In the genomic region with DNA sequence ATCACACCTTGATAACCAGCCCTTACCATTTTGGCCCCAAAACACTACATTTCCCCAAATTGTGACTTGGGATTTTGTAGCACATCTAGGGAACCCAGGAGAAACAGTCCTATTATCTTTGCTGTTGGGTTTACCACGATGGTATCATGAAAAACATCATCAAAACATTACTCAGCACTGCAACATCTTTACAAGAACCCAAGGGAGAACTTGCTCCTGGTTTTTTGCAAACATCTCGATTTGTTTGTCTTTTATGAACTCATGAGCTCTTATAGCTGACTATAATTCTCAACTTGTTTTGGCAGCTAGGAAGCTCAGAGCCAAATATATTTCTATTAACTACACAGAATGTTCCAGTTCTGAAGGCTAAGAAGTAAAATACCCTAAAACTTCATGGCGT, we compare ENCODE assay signal across 20 cellular contexts.
"Had no signal": no experiment of that assay in that cellular context is flagged by ENCODE, and none has a peak within 500 bp of the region (broad histone marks: within the 10 kb centered on the region; RNA-seq: fewer than 3 reads in every experiment).

No MANE protein-coding gene starts in this region.

- H3K27me3 ChIP-seq: right atrium auricular region, right lobe of liver, testis, thyroid gland, upper lobe of right lung had no signal

- H2AFZ ChIP-seq: parathyroid adenoma had no signal

- DNase-seq: islet precursor cell; left ventricle myocardium inferior; naive thymus-derived CD8-positive, alpha-beta T cell; nucleus accumbens; right lobe of liver; stimulated activated CD4-positive, alpha-beta T cell treated with anti-CD3 and anti-CD28 coated beads, Interleukin-12 subunit alpha, Interleukin-12 subunit beta, amount 100 ng/mL, for 4 hours; stimulated activated CD4-positive, alpha-beta T cell treated with anti-CD3 and anti-CD28 coated beads, Interleukin-15, amount 100 ng/mL, for 24 hours; stimulated activated CD4-positive, alpha-beta T cell treated with anti-CD3 and anti-CD28 coated beads, Interleukin-2, amount 100 ng/mL, for 24 hours; stimulated activated CD4-positive, alpha-beta T cell treated with anti-CD3 and anti-CD28 coated beads, Interleukin-4, amount 100 ng/mL, for 1 hour; stimulated activated naive B cell treated with anti-CD40 and anti-IgM and Interleukin-4, amounts not matched to agents 10 μg/mL and 1 μg/mL and 100 μg/mL, for 72 hours; stimulated activated naive CD8-positive, alpha-beta T cell treated with anti-CD3 and anti-CD28 coated beads, Interleukin-15, Interleukin-2, amounts not matched to agents 100 U/mL and 50 U/mL, for 24 hours; stomach; testis; thyroid gland; transverse colon; upper lobe of right lung had no signal

- H3K4me3 ChIP-seq: left ventricle myocardium inferior, lung, right atrium auricular region, right lobe of liver, skin epidermis, stomach, testis, thyroid gland, transverse colon, upper lobe of right lung had no signal

- H3K79me2 ChIP-seq: parathyroid adenoma had no signal

- H3K9me3 ChIP-seq: right atrium auricular region, right lobe of liver, testis, thyroid gland, transverse colon, upper lobe of right lung had no signal

- H3K27ac ChIP-seq: left ventricle myocardium inferior, parathyroid adenoma, right atrium auricular region, right lobe of liver, skin epidermis, stomach, testis, thyroid gland, transverse colon, upper lobe of right lung had no signal

- H3K36me3 ChIP-seq: left ventricle myocardium inferior, right atrium auricular region, right lobe of liver, stomach, thyroid gland, transverse colon, upper lobe of right lung had no signal

- ATAC-seq: naive thymus-derived CD8-positive, alpha-beta T cell; right lobe of liver; stimulated activated naive B cell treated with anti-CD40 and anti-IgM and Interleukin-4, amounts not matched to agents 10 μg/mL and 1 μg/mL and 100 μg/mL, for 72 hours; stimulated activated naive CD8-positive, alpha-beta T cell treated with anti-CD3 and anti-CD28 coated beads, Interleukin-15, Interleukin-2, amounts not matched to agents 100 U/mL and 50 U/mL, for 24 hours; upper lobe of right lung had no signal

- H3K4me1 ChIP-seq: parathyroid adenoma, right atrium auricular region, right lobe of liver, stomach, testis, thyroid gland, transverse colon, upper lobe of right lung had no signal

- H3K9ac ChIP-seq: parathyroid adenoma had no signal
